In genomic region chr7:22496912-22497311, GRCh38 we compare ENCODE assay signal across 4 cellular contexts. TPM values are rescaled to one million over a fixed set of nuclear protein-coding genes. Genes with fewer than 3 reads are reported as not detected.
"Had no signal": no experiment of that assay in that cellular context is flagged by ENCODE, and none has a peak within 500 bp of the region (broad histone marks: within the 10 kb centered on the region; RNA-seq: fewer than 3 reads in every experiment).

No MANE protein-coding gene starts in this region.

RNA-seq across cellular contexts. Expression of gene STEAP1B, which starts 3.1 kb away (rescaled TPM):
- total RNA-seq: ascending aorta, hepatocyte, pancreas had no signal
- polyA plus RNA-seq: pancreas, smooth muscle cell had no signal
